ENCODE assay signal across 8 cellular contexts in the genomic region with DNA sequence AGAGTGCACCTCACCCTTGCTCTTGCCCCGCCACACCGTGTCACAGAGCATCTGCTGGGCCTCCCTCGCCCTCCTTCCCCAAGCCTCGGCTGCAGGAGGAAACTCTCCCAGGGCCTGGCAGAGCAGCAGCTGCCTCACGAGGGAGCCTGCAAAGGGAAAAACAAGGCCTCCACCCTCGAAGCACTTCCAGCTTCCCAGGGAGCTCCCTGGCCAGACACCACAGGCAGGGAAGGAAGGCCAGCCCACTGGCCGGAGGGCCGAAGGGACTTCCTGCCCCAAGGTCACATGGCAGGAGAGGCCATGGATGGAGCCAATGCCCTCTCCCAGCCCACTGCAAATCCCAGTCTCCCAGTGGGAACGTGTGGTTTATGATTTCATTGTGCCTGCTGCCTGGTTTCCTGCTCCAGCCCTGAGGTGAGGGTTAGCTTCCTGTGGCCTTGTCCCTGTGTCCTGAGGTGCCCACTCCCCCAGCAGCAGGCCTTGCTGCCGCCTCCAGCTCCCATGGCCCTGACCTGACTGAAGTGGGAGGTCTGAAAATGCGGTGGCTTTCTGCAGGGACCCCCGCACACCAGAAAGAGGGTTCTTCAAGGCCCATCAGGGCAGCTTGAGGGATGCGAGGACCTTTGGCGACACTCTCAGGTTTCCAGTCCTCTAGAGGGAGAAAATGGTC.
A peak's percentile ranks its signal among the peaks of the same experiment; 100 is the strongest.
DNase-seq lines count a peak whose midpoint lies in the region; ATAC-seq lines count a peak whose summit lies in the region.

No MANE protein-coding gene starts in this region.

- H3K4me1 ChIP-seq in mucosa of rectum (ENCODE audit: control insufficient read depth in 2 of 2, insufficient read depth in 2 of 2, low read length in 2 of 2), result peaks cover 51 to 57% of the 10 kb centered on the region in 2 donors

- H3K4me3 ChIP-seq in mucosa of rectum (ENCODE audit: low read length in 2 of 2), result peak overlapping the region in 1 of 2 donors; percentile 13

- no peaks in the 10 kb centered on the region for H3K27me3 Mint-ChIP-seq in activated CD4-positive, alpha-beta T cell treated with anti-CD3 and anti-CD28 coated beads, Interleukin-2, amount 10 ng/mL, durations not matched to agents 7 days and 5 days
- no peaks in the 10 kb centered on the region for H3K27me3 Mint-ChIP-seq in dendritic cell treated with granulocyte-macrophage colony-stimulating factor and Interleukin-4, amounts not matched to agents 40 ng/mL and 50 ng/mL, for 4 days

- CTCF ChIA-PET in activated CD4-positive, alpha-beta T cell treated with anti-CD3 and anti-CD28 coated beads, Interleukin-2, amount 10 ng/mL, durations not matched to agents 7 days and 5 days (lab: Charles Lee), result interaction anchor here (0.6 to 3.0 kb wide), 3 partner anchors 8 to 683 kb away, joined by 4 to 9 read pairs (median 4); no protein-coding TSS in a partner anchor

- H3K27me3 ChIP-seq in mucosa of rectum (ENCODE audit: control insufficient read depth in 2 of 2, insufficient read depth in 2 of 2, low read length in 2 of 2), result no peaks in the 10 kb centered on the region

- no peaks in the 10 kb centered on the region for H3K9me3 Mint-ChIP-seq in activated CD4-positive, alpha-beta T cell treated with anti-CD3 and anti-CD28 coated beads, Interleukin-2, amount 10 ng/mL, durations not matched to agents 7 days and 5 days
- H3K9me3 Mint-ChIP-seq in dendritic cell treated with granulocyte-macrophage colony-stimulating factor and Interleukin-4, amounts not matched to agents 40 ng/mL and 50 ng/mL, for 4 days, result no peaks in the 10 kb centered on the region

- ATAC-seq in GM19351 (IDR thresholded peaks at IDR 0.05; ENCODE audit: unreplicated experiment), result no peak

- H3K4me1 Mint-ChIP-seq in activated CD4-positive, alpha-beta T cell treated with anti-CD3 and anti-CD28 coated beads, Interleukin-2, amount 10 ng/mL, durations not matched to agents 7 days and 5 days, result peaks cover 78% of the 10 kb centered on the region
- H3K4me1 Mint-ChIP-seq in dendritic cell treated with granulocyte-macrophage colony-stimulating factor and Interleukin-4, amounts not matched to agents 40 ng/mL and 50 ng/mL, for 4 days (ENCODE audit: low read depth), result peaks cover 86% of the 10 kb centered on the region

- peaks cover 5% of the 10 kb centered on the region for H3K36me3 Mint-ChIP-seq in activated CD4-positive, alpha-beta T cell treated with anti-CD3 and anti-CD28 coated beads, Interleukin-2, amount 10 ng/mL, durations not matched to agents 7 days and 5 days (ENCODE audit: low read depth)
- H3K36me3 Mint-ChIP-seq in dendritic cell treated with granulocyte-macrophage colony-stimulating factor and Interleukin-4, amounts not matched to agents 40 ng/mL and 50 ng/mL, for 4 days (ENCODE audit: low read depth), result peaks cover 32% of the 10 kb centered on the region

- H3K36me3 ChIP-seq in mucosa of rectum (ENCODE audit: control insufficient read depth in 2 of 2, insufficient read depth in 2 of 2, low read length in 2 of 2), result no peaks in the 10 kb centered on the region

- no peak overlapping the region for H3K4me3 Mint-ChIP-seq in activated CD4-positive, alpha-beta T cell treated with anti-CD3 and anti-CD28 coated beads, Interleukin-2, amount 10 ng/mL, durations not matched to agents 7 days and 5 days
- no peak overlapping the region for H3K4me3 Mint-ChIP-seq in dendritic cell treated with granulocyte-macrophage colony-stimulating factor and Interleukin-4, amounts not matched to agents 40 ng/mL and 50 ng/mL, for 4 days

- peak overlapping the region; percentile 41 for H3K27ac Mint-ChIP-seq in activated CD4-positive, alpha-beta T cell treated with anti-CD3 and anti-CD28 coated beads, Interleukin-2, amount 10 ng/mL, durations not matched to agents 7 days and 5 days
- peak overlapping the region; percentile 87 for H3K27ac Mint-ChIP-seq in dendritic cell treated with granulocyte-macrophage colony-stimulating factor and Interleukin-4, amounts not matched to agents 40 ng/mL and 50 ng/mL, for 4 days

- POLR2A ChIA-PET in activated CD4-positive, alpha-beta T cell treated with anti-CD3 and anti-CD28 coated beads, Interleukin-2, amount 10 ng/mL, durations not matched to agents 7 days and 5 days (lab: Charles Lee), result interaction anchor here (0.6 kb wide), 1 partner anchor 85 kb away, joined by 4 read pairs; no protein-coding TSS in a partner anchor

- H3K9ac ChIP-seq in mucosa of rectum (ENCODE audit: low read depth in 1 of 2, low read length in 2 of 2), result peak overlapping the region in 1 of 2 donors; percentile 45

- peak overlapping the region; percentile 71 to 73 for H3K27ac ChIP-seq in mucosa of rectum (ENCODE audit: low read depth in 2 of 2, low read length in 2 of 2)

- intact Hi-C loops in dendritic cell treated with granulocyte-macrophage colony-stimulating factor and Interleukin-4, amounts not matched to agents 40 ng/mL and 50 ng/mL, for 4 days (cut with micrococcal nuclease), result no loop called here

- DNase-seq in activated CD4-positive, alpha-beta T cell treated with anti-CD3 and anti-CD28 coated beads, Interleukin-2, amount 10 ng/mL, durations not matched to agents 7 days and 5 days, result no peak
- no peak for DNase-seq in activated CD4-positive, alpha-beta T cell treated with anti-CD3 and anti-CD28 coated beads, Interleukin-2, amount 50 U/mL, for 4 hours
- DNase-seq in ureter (ENCODE audit: low spot score), result peak; percentile 70
- DNase-seq in NCI-H82 (lab: John Stamatoyannopoulos, UW), result no peak
- DNase-seq in NCI-H1417 treated with DMSO at 0.1 percent for 48 hours (lab: John Stamatoyannopoulos, UW), result no peak

- no peaks in the 10 kb centered on the region for H3K9me3 ChIP-seq in mucosa of rectum (ENCODE audit: control insufficient read depth in 2 of 2, low read length in 2 of 2)
